ENCODE assay signal across 8 cellular contexts in the genomic region with DNA sequence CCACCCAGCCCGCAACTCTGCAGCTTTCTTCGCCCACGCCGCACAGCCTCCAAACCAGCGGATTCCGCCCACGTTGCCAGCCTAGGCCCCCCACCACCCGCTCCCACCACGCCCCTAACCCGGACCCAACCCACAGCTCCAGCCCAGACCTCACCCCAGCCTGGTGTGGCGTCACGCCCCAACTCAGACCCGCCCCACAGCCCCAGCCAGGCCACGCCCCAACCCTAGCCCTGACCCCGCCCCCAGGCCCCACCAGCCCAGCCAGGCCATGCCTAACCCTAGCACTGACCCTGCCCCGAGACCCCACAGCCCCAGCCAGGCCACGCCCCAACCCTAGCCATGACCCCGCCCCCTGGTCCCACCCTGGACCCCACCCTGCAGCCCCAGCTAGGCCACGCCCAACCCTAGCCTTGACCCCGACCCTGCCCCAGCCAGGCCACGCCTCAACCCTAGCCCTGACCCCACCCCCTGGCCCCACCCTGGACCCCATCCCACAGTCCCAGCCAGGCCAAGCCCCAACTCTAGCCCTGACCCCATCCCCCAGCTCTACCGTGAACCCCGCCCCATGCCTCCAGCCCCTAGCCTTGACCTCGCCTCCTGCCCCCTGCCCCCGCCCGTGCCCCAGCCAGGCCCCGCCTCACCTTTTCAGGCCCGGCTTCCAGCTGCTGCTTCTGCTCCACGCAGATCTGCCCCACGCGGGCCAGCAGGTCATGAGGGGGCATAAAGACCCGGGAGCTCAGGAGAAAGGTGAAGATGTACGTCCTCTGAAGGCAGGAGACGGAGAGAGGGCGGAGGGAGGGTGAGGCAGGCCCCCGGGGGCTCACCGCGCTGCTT.
DNase-seq lines count a peak whose midpoint lies in the region; ATAC-seq and TF ChIP-seq lines count a peak whose summit lies in the region.

No MANE protein-coding gene starts in this region.

- no peaks in the 10 kb centered on the region for H3K79me2 ChIP-seq in SK-N-SH (ENCODE audit: insufficient read depth)

- H3K4me3 Mint-ChIP-seq in chondrocyte (ENCODE audit: unreplicated experiment): no peak overlapping the region

- H3K9me3 ChIP-seq in SK-N-SH: no peaks in the 10 kb centered on the region
- H3K9me3 ChIP-seq in lower lobe of right lung: no peaks in the 10 kb centered on the region
- H3K9me3 ChIP-seq in suprapubic skin: no peaks in the 10 kb centered on the region

- no peak for ATAC-seq in SK-N-SH treated with all-trans-retinoic acid at 6 μM for 48 hours
- ATAC-seq in lower lobe of right lung: peak; percentile 71 to 82

- TF ChIP-seq RAD21 in SK-N-SH (IDR thresholded peaks at IDR 0.05; ENCODE audit: low read length): no peak

- H3K36me3 ChIP-seq in SK-N-SH (replicated peaks in 1 of 2; ENCODE audit: control insufficient read depth in 1 of 2, insufficient read depth in 2 of 2, low read length in 1 of 2): no peaks in the 10 kb centered on the region
- H3K36me3 ChIP-seq in lower lobe of right lung: no peaks in the 10 kb centered on the region
- H3K36me3 ChIP-seq in suprapubic skin: no peaks in the 10 kb centered on the region

- H3K36me3 Mint-ChIP-seq in chondrocyte (ENCODE audit: low read depth): no peaks in the 10 kb centered on the region

- H3K27me3 ChIP-seq in SK-N-SH (ENCODE audit: insufficient read depth) (no peaks in the 10 kb centered on the region), lower lobe of right lung (ENCODE audit: low read depth) (no peaks in the 10 kb centered on the region), suprapubic skin (no peaks in the 10 kb centered on the region)

- peaks cover 4% of the 10 kb centered on the region for H3K4me1 Mint-ChIP-seq in chondrocyte (ENCODE audit: low read depth)

- POLR2A ChIA-PET in SK-N-SH (lab: Yijun Ruan, JAX): no interaction called here

- H3K9me2 ChIP-seq in SK-N-SH: no peaks in the 10 kb centered on the region

- H3K4me2 ChIP-seq in SK-N-SH: no peak overlapping the region

- no peaks in the 10 kb centered on the region for H4K20me1 ChIP-seq in SK-N-SH (ENCODE audit: insufficient read depth)

- TF ChIP-seq CTCF in SK-N-SH (IDR thresholded peaks at IDR 0.05) (no peak), chondrocyte (IDR thresholded peaks at IDR 0.05) (no peak), lower lobe of right lung (IDR thresholded peaks at IDR 0.05) (no peak), suprapubic skin (IDR thresholded peaks at IDR 0.05) (no peak)

- H3K9ac ChIP-seq in SK-N-SH: no peak overlapping the region

- no peak for TF ChIP-seq POLR2A in suprapubic skin (IDR thresholded peaks at IDR 0.05)

- H3K27ac Mint-ChIP-seq in chondrocyte (ENCODE audit: unreplicated experiment): no peak overlapping the region

- H2AFZ ChIP-seq in SK-N-SH (ENCODE audit: low read depth): no peak overlapping the region

- 93% methylated on average over 29 of the region's 38 CpGs for WGBS in SK-N-SH (ENCODE audit: low lambda C conversion rate)
- WGBS in suprapubic skin: 11% methylated on average over 15 of the region's 38 CpGs

- TF ChIP-seq EP300 in SK-N-SH (IDR thresholded peaks at IDR 0.05; ENCODE audit: borderline replicate concordance in 1 of 2, low read depth in 1 of 2, low read length in 1 of 2) (no peak), suprapubic skin (IDR thresholded peaks at IDR 0.05) (no peak)

- H3K9me3 Mint-ChIP-seq in chondrocyte (ENCODE audit: low read depth): no peaks in the 10 kb centered on the region

- H3K27ac ChIP-seq in SK-N-SH (ENCODE audit: low read depth in 2 of 2, low read length in 1 of 2) (no peak overlapping the region), lower lobe of right lung (no peak overlapping the region), suprapubic skin (no peak overlapping the region)

- H3K4me1 ChIP-seq in SK-N-SH (ENCODE audit: control insufficient read depth in 1 of 2, insufficient read depth in 2 of 2, low read depth in 1 of 2, low read length in 1 of 2) (no peaks in the 10 kb centered on the region; a peak in 1 of 4 replicates), lower lobe of right lung (peaks cover 11% of the 10 kb centered on the region), suprapubic skin (peaks cover 14% of the 10 kb centered on the region)

- intact Hi-C loops in lower lobe of right lung (cut with DNase I): no loop called here

- no peaks in the 10 kb centered on the region for H3F3A ChIP-seq in SK-N-SH (replicated peaks; ENCODE audit: insufficient read depth)

- no peaks in the 10 kb centered on the region for H3K27me3 Mint-ChIP-seq in chondrocyte (ENCODE audit: low read depth)

- in situ Hi-C loops in SK-MEL-5 (cut with HindIII; ENCODE audit: low pct_unique_long_range_greater_than_20kb, low sequenced_read_pairs): no loop called here

- CTCF ChIA-PET in SK-N-SH (lab: Yijun Ruan, JAX): interaction anchor here (1.0 to 2.3 kb wide), 5 partner anchors 11 to 56 kb away, joined by 3 to 18 read pairs (median 4); no protein-coding TSS in a partner anchor

- DNase-seq in SK-N-SH (peak; percentile 29), SK-MEL-5 (ENCODE audit: low read depth, low spot score) (peak; percentile 19), chondrocyte (ENCODE audit: low spot score) (peak; percentile 75), lower lobe of right lung (peak; percentile 75), suprapubic skin (ENCODE audit: low spot score in 2 of 2) (peak; percentile 74 to 79), NCI-H1105 treated with DMSO at 0.1 percent for 48 hours (lab: John Stamatoyannopoulos, UW) (no peak), mucosa of gallbladder (ENCODE audit: low spot score) (no peak)

- no peak overlapping the region for H3K4me3 ChIP-seq in SK-N-SH (ENCODE audit: low read depth in 2 of 2, low read length in 1 of 2)
- H3K4me3 ChIP-seq in lower lobe of right lung: peak overlapping the region; percentile 51
- peak overlapping the region; percentile 50 for H3K4me3 ChIP-seq in suprapubic skin

TF ChIP-seq in SK-N-SH, 30 proteins besides CTCF, POLR2A, EP300 and RAD21:
- TF ChIP-seq RFX5 (IDR thresholded peaks at IDR 0.05; ENCODE audit: low read length) (no peak), CHD2 (IDR thresholded peaks at IDR 0.05; ENCODE audit: low read length, partially characterized antibody) (no peak), MXI1 (IDR thresholded peaks at IDR 0.05; ENCODE audit: low read depth, low read length) (no peak), TAF1 (IDR thresholded peaks at IDR 0.05; ENCODE audit: borderline replicate concordance, low read depth, low read length) (no peak), MAX (IDR thresholded peaks at IDR 0.05; ENCODE audit: low read depth) (no peak), RXRA (IDR thresholded peaks at IDR 0.05; ENCODE audit: borderline replicate concordance, low read depth) (no peak), ELF1 (IDR thresholded peaks at IDR 0.05) (no peak), SMC3 (IDR thresholded peaks at IDR 0.05; ENCODE audit: low read depth, low read length) (no peak), POLR2AphosphoS5 (IDR thresholded peaks at IDR 0.05; ENCODE audit: low read depth, low read length) (no peak), NRF1 (IDR thresholded peaks at IDR 0.05; ENCODE audit: low read depth, low read length) (no peak)
- TF ChIP-seq, protein P1, sequence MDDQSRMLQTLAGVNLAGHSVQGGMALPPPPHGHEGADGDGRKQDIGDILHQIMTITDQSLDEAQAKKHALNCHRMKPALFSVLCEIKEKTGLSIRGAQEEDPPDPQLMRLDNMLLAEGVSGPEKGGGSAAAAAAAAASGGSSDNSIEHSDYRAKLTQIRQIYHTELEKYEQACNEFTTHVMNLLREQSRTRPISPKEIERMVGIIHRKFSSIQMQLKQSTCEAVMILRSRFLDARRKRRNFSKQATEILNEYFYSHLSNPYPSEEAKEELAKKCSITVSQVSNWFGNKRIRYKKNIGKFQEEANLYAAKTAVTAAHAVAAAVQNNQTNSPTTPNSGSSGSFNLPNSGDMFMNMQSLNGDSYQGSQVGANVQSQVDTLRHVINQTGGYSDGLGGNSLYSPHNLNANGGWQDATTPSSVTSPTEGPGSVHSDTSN (IDR thresholded peaks at IDR 0.05): no peak

TF ChIP-seq in SK-N-SH treated with all-trans-retinoic acid at 6 μM for 48 hours, 23 proteins besides CTCF, POLR2A, EP300 and RAD21 (continues in another document):
- no peak for TF ChIP-seq ISL1 (CRISPR knock-in tag; IDR thresholded peaks at IDR 0.05)
- no peak for TF ChIP-seq TSHZ2 (CRISPR knock-in tag; IDR thresholded peaks at IDR 0.05)
- no peak for TF ChIP-seq GLIS3 (CRISPR knock-in tag; IDR thresholded peaks at IDR 0.05)
- no peak for TF ChIP-seq POU6F1 (CRISPR knock-in tag; IDR thresholded peaks at IDR 0.05; ENCODE audit: borderline replicate concordance, low read depth)

Comparison
In these comparisons a context has a peak if more than half of its experiments do, and no peak if none do; other contexts are left out.
1. DNase-seq: peak in SK-N-SH (single experiment), SK-MEL-5 (single experiment), chondrocyte (single experiment), lower lobe of right lung (single experiment) and suprapubic skin (2 of 2); none in NCI-H1105 treated with DMSO at 0.1 percent for 48 hours (single experiment) and mucosa of gallbladder (single experiment).
2. H3K4me3 ChIP-seq: peak in lower lobe of right lung (single experiment) and suprapubic skin (single experiment); none in SK-N-SH (0 of 2).